29 cellular contexts compared by ENCODE assay signal in genomic region chr7:82839063-82839462, GRCh38.
"Had no signal": no experiment of that assay in that cellular context is flagged by ENCODE, and none has a peak within 500 bp of the region (broad histone marks: within the 10 kb centered on the region; RNA-seq: fewer than 3 reads in every experiment).

No MANE protein-coding gene starts in this region.

- H3K4me3 Mint-ChIP-seq: activated CD4-positive, alpha-beta T cell treated with anti-CD3 and anti-CD28 coated beads for 36 hours; activated CD8-positive, alpha-beta memory T cell treated with anti-CD3 and anti-CD28 coated beads, Interleukin-2, amount 10 ng/mL, durations not matched to agents 7 days and 5 days; activated CD8-positive, alpha-beta T cell treated with anti-CD3 and anti-CD28 coated beads, Interleukin-2, amount 10 ng/mL, durations not matched to agents 7 days and 5 days; endodermal cell; natural killer cell; stimulated activated effector memory CD8-positive, alpha-beta T cell treated with anti-CD3 and anti-CD28 coated beads, Interleukin-12 subunit alpha, Interleukin-12 subunit beta, amount 100 ng/mL, for 72 hours; stimulated activated naive CD8-positive, alpha-beta T cell treated with anti-CD3 and anti-CD28 coated beads, Interleukin-15, Interleukin-2, amounts not matched to agents 100 ng/mL and 50 ng/mL, for 24 hours; T-helper 2 cell treated with Interferon-gamma antibody and Interleukin-4, amounts not matched to agents 5 μg/mL and 100 μg/mL, for 36 hours had no signal

- H3K4me1 ChIP-seq: breast epithelium, esophagus muscularis mucosa, foreskin keratinocyte, heart left ventricle, left ventricle myocardium inferior, pancreas, prostate gland, uterus had no signal

- H3K4me3 ChIP-seq: breast epithelium, esophagus muscularis mucosa, heart left ventricle, left ventricle myocardium inferior, lung, pancreas, prostate gland, skin epidermis, thoracic aorta, uterus had no signal

- H3K9me3 ChIP-seq: esophagus muscularis mucosa, pancreas, prostate gland, thoracic aorta, uterus had no signal

- H3K9me3 Mint-ChIP-seq: endodermal cell had no signal

- H3K36me3 ChIP-seq: breast epithelium, esophagus muscularis mucosa, heart left ventricle, left ventricle myocardium inferior, pancreas, prostate gland, thoracic aorta, uterus had no signal

- H3K4me1 Mint-ChIP-seq: activated CD4-positive, alpha-beta T cell treated with anti-CD3 and anti-CD28 coated beads for 36 hours; activated CD8-positive, alpha-beta memory T cell treated with anti-CD3 and anti-CD28 coated beads, Interleukin-2, amount 10 ng/mL, durations not matched to agents 7 days and 5 days; natural killer cell; stimulated activated effector memory CD8-positive, alpha-beta T cell treated with anti-CD3 and anti-CD28 coated beads, Interleukin-12 subunit alpha, Interleukin-12 subunit beta, amount 100 ng/mL, for 72 hours had no signal

- DNase-seq: activated CD4-positive, alpha-beta T cell treated with anti-CD3 and anti-CD28 coated beads for 36 hours; activated CD4-positive, CD25-positive, alpha-beta regulatory T cell; activated CD8-positive, alpha-beta memory T cell treated with anti-CD3 and anti-CD28 coated beads, Interleukin-2, amount 10 ng/mL, durations not matched to agents 7 days and 5 days; activated CD8-positive, alpha-beta T cell treated with anti-CD3 and anti-CD28 coated beads, Interleukin-2, amount 10 ng/mL, durations not matched to agents 7 days and 5 days; activated naive CD4-positive, alpha-beta T cell; activated T-cell treated with anti-CD3 and anti-CD28 coated beads, Interleukin-2, amount 50 U/mL, for 48 hours; central memory CD4-positive, alpha-beta T cell; endodermal cell; foreskin keratinocyte; heart left ventricle; left ventricle myocardium inferior; natural killer cell; pancreas; retina; stimulated activated CD4-positive, alpha-beta T cell treated with anti-CD3 and anti-CD28 coated beads, Interleukin-4, amount 100 ng/mL, for 24 hours; trophoblast cell; uterus had no signal

- H3K27ac ChIP-seq: breast epithelium, esophagus muscularis mucosa, foreskin keratinocyte, heart left ventricle, left ventricle myocardium inferior, pancreas, prostate gland, skin epidermis, thoracic aorta, uterus had no signal

- H3K36me3 Mint-ChIP-seq: activated CD8-positive, alpha-beta memory T cell treated with anti-CD3 and anti-CD28 coated beads, Interleukin-2, amount 10 ng/mL, durations not matched to agents 7 days and 5 days; activated naive CD4-positive, alpha-beta T cell treated with anti-CD3 and anti-CD28 coated beads, Interleukin-2, amount 50 U/mL, for 72 hours; natural killer cell; stimulated activated effector memory CD8-positive, alpha-beta T cell treated with anti-CD3 and anti-CD28 coated beads, Interleukin-12 subunit alpha, Interleukin-12 subunit beta, amount 100 ng/mL, for 72 hours had no signal

- H3K27ac Mint-ChIP-seq: activated CD4-positive, alpha-beta T cell treated with anti-CD3 and anti-CD28 coated beads for 36 hours; activated CD8-positive, alpha-beta memory T cell treated with anti-CD3 and anti-CD28 coated beads, Interleukin-2, amount 10 ng/mL, durations not matched to agents 7 days and 5 days; activated CD8-positive, alpha-beta T cell treated with anti-CD3 and anti-CD28 coated beads, Interleukin-2, amount 10 ng/mL, durations not matched to agents 7 days and 5 days; activated naive CD4-positive, alpha-beta T cell treated with anti-CD3 and anti-CD28 coated beads, Interleukin-2, amount 50 U/mL, for 72 hours; activated T-helper 2 cell treated with anti-CD3 and anti-CD28 coated beads, Interferon-gamma antibody, Interleukin-2, Interleukin-4, amounts not matched to agents 10 μg/mL and 5 μg/mL and 100 μg/mL, durations not matched to agents 14 hours and 24 hours and 36 hours; endodermal cell; natural killer cell; stimulated activated effector memory CD8-positive, alpha-beta T cell treated with anti-CD3 and anti-CD28 coated beads, Interleukin-12 subunit alpha, Interleukin-12 subunit beta, amount 100 ng/mL, for 72 hours; stimulated activated naive CD8-positive, alpha-beta T cell treated with anti-CD3 and anti-CD28 coated beads, Interleukin-15, Interleukin-2, amounts not matched to agents 100 ng/mL and 50 ng/mL, for 24 hours; T-helper 2 cell treated with Interferon-gamma antibody and Interleukin-4, amounts not matched to agents 5 μg/mL and 100 μg/mL, for 36 hours had no signal

- H3K27me3 Mint-ChIP-seq: activated CD4-positive, alpha-beta T cell treated with anti-CD3 and anti-CD28 coated beads for 36 hours; activated CD8-positive, alpha-beta memory T cell treated with anti-CD3 and anti-CD28 coated beads, Interleukin-2, amount 10 ng/mL, durations not matched to agents 7 days and 5 days; stimulated activated naive CD8-positive, alpha-beta T cell treated with anti-CD3 and anti-CD28 coated beads, Interleukin-15, Interleukin-2, amounts not matched to agents 100 ng/mL and 50 ng/mL, for 24 hours had no signal

- ATAC-seq: activated CD4-positive, alpha-beta T cell treated with anti-CD3 and anti-CD28 coated beads for 36 hours; activated CD8-positive, alpha-beta memory T cell treated with anti-CD3 and anti-CD28 coated beads, Interleukin-2, amount 10 ng/mL, durations not matched to agents 7 days and 5 days; activated CD8-positive, alpha-beta T cell treated with anti-CD3 and anti-CD28 coated beads, Interleukin-2, amount 10 ng/mL, durations not matched to agents 7 days and 5 days; activated naive CD4-positive, alpha-beta T cell treated with anti-CD3 and anti-CD28 coated beads, Interleukin-2, amount 50 U/mL, for 72 hours; foreskin keratinocyte; heart left ventricle; natural killer cell; pancreas; sciatic nerve; stimulated activated effector memory CD8-positive, alpha-beta T cell treated with anti-CD3 and anti-CD28 coated beads, Interleukin-12 subunit alpha, Interleukin-12 subunit beta, amount 100 ng/mL, for 72 hours had no signal

- H3K27me3 ChIP-seq: breast epithelium, esophagus muscularis mucosa, foreskin keratinocyte, heart left ventricle, pancreas, uterus had no signal
